Comparison of ENCODE assay signal across 9 cellular contexts in genomic region chr21:46551636-46552241, GRCh38. TPM values are rescaled to one million over a fixed set of nuclear protein-coding genes. Genes with fewer than 3 reads are reported as not detected.
DNase-seq lines count a peak whose midpoint lies in the region; ATAC-seq and TF ChIP-seq lines count a peak whose summit lies in the region.
"Had no signal": no experiment of that assay in that cellular context is flagged by ENCODE, and none has a peak within 500 bp of the region (broad histone marks: within the 10 kb centered on the region; RNA-seq: fewer than 3 reads in every experiment).

No MANE protein-coding gene starts in this region.

- H3K9me3 ChIP-seq in Peyer's patch, result no peaks in the 10 kb centered on the region
- H3K9me3 ChIP-seq in thoracic aorta, result no peaks in the 10 kb centered on the region

- H3K4me1 ChIP-seq in Peyer's patch, result no peaks in the 10 kb centered on the region
- H3K4me1 ChIP-seq in thoracic aorta (ENCODE audit: control insufficient read depth in 1 of 2, low read depth in 2 of 2), result no peaks in the 10 kb centered on the region

- H3K27me3 ChIP-seq in Peyer's patch (no peaks in the 10 kb centered on the region), thoracic aorta (replicated peaks; ENCODE audit: insufficient read depth) (no peaks in the 10 kb centered on the region)

- ATAC-seq in thoracic aorta (ENCODE audit: insufficient number of reproducible peaks, low FRiP score, low read depth) (no peak), GM21367 (IDR thresholded peaks at IDR 0.05; ENCODE audit: unreplicated experiment) (no peak)

- H3K4me3 ChIP-seq in Peyer's patch (peak overlapping the region in 1 of 4 donors; percentile 14), thoracic aorta (peak overlapping the region; percentile 50)

- H3K27ac ChIP-seq in Peyer's patch (peak overlapping the region; percentile 13 to 65 (median 55)), thoracic aorta (peak overlapping the region in 1 of 2 donors; percentile 26)

- peaks cover 0 to 70% (median 0%) of the 10 kb centered on the region in 3 donors for H3K36me3 ChIP-seq in Peyer's patch
- H3K36me3 ChIP-seq in thoracic aorta, result peaks cover 40% of the 10 kb centered on the region

- DNase-seq in Peyer's patch, result peak in 2 of 3 donors; percentile 44 to 60
- peak; percentile 79 for DNase-seq in activated effector memory CD4-positive, alpha-beta T cell treated with anti-CD3 and anti-CD28 coated beads, Interleukin-2, amount 50 U/mL, for 16 hours
- peak; percentile 16 for DNase-seq in medulla oblongata (ENCODE audit: extremely low spot score)
- no peak for DNase-seq in thoracic aorta (ENCODE audit: low spot score)
- no peak for DNase-seq in NCI-H2107 treated with DMSO at 0.1 percent for 48 hours (lab: John Stamatoyannopoulos, UW; ENCODE audit: unreplicated experiment)
- DNase-seq in islet precursor cell, result no peak
- DNase-seq in NCI-H187 treated with DMSO at 0.1 percent for 48 hours (lab: John Stamatoyannopoulos, UW), result no peak
- DNase-seq: NCI-H345 had no signal

- TF ChIP-seq POLR2A in Peyer's patch (IDR thresholded peaks at IDR 0.05), result no peak

- TF ChIP-seq CTCF in Peyer's patch (IDR thresholded peaks at IDR 0.05) (no peak), thoracic aorta (IDR thresholded peaks at IDR 0.05) (no peak)

RNA-seq across cellular contexts. Expression of gene S100B, which starts 53.1 kb away (rescaled TPM):
- total RNA-seq in Peyer's patch, result 1 to 10 TPM in 3 of 4 donors, not detected in 1; 1.8 to 9.1 (median 3.4) TPM
- 1 to 10 TPM; 4.7 to 8.4 TPM for total RNA-seq in thoracic aorta

Comparison
In these comparisons a context has a peak if more than half of its experiments do, and no peak if none do; other contexts are left out.
1. DNase-seq: peak in Peyer's patch (2 of 3), activated effector memory CD4-positive, alpha-beta T cell treated with anti-CD3 and anti-CD28 coated beads, Interleukin-2, amount 50 U/mL, for 16 hours (single experiment) and medulla oblongata (single experiment); none in thoracic aorta (single experiment), NCI-H2107 treated with DMSO at 0.1 percent for 48 hours (single experiment), islet precursor cell (single experiment) and NCI-H187 treated with DMSO at 0.1 percent for 48 hours (single experiment).